ENCODE assay signal across 8 cellular contexts in the genomic region with DNA sequence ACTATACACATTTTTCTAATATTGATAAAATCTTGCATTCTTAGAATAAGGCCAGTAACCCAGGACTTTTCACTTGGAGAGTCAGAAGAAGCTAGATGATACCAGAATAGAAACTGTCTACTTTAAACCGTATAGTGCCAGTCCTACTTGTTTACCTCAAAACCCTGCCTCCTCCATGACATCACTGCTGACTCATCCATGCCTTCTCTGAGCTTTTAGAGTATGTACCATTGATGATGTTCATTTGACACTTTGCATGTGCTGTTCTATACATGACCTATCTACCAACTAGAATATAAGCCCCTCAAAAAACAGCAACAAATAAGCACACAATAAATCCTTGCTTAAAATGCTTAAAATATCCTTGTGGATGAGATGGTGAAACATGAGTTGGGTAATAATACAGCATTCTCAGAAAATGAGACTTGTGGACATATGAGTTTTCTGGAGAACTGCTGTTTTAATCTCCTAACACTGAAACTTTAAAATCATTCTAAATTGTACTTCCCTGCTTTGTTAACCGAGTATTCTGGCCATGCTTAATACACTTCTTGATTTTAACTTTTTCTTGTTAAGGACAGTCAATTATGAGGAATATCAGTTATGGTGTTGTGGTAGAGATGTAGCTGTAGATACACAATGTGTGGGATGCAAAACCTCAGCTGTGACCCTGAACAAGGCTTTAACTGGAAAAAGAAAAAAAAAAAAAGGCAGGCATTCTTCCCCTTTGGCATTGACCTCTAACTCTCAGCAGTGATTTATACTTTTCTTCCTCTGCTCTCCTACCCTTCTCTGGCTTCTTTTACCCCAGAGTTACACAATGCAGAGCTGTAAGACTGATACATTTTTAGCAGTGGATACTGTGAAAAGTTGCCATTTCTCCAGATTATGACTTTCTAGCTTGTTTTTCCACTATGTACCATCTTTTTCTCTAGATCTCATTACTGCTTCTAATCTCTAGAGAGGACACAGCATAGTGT. TPM values are rescaled to one million over a fixed set of nuclear protein-coding genes. Genes with fewer than 3 reads are reported as not detected.
DNase-seq lines count a peak whose midpoint lies in the region; ATAC-seq and TF ChIP-seq lines count a peak whose summit lies in the region.

No MANE protein-coding gene starts in this region.

- peak; percentile 49 for DNase-seq in activated CD4-positive, alpha-beta T cell treated with anti-CD3 and anti-CD28 coated beads, Interleukin-2, amount 50 U/mL, for 1 hour
- peak; percentile 47 for DNase-seq in effector CD4-positive, alpha-beta T cell
- DNase-seq in pulmonary artery endothelial cell (ENCODE audit: low read depth, low spot score) (peak; percentile 64), pons (ENCODE audit: low spot score) (no peak), GM19240 (ENCODE audit: insufficient read length, low spot score) (no peak)

- no peak for TF ChIP-seq CTCF in KMS-11 (conservative IDR thresholded peaks at IDR 0.05; ENCODE audit: low read depth, low read length)

- peak; percentile 31 for ATAC-seq in GM19467 (IDR thresholded peaks at IDR 0.05; ENCODE audit: unreplicated experiment)

- peaks cover 0 to 11% (median 0%) of the 10 kb centered on the region in 11 experiments; a peak in 4 of 22 replicates for H3K9me3 ChIP-seq in BLaER1 treated with 17β-estradiol and CSF1 and Interleukin-3, amounts not matched to agents 10 nM and 100 nM (replicated peaks in 1 of 11)

- peaks cover 0 to 31% (median 4%) of the 10 kb centered on the region in 11 experiments; a peak in 9 of 22 replicates for H3K36me3 ChIP-seq in BLaER1 treated with 17β-estradiol and CSF1 and Interleukin-3, amounts not matched to agents 10 nM and 100 nM
- no peaks in the 10 kb centered on the region for H3K36me3 ChIP-seq in KMS-11 (ENCODE audit: insufficient read depth)

- peaks cover 0 to 25% (median 3%) of the 10 kb centered on the region in 11 experiments; a peak in 5 of 22 replicates for H4K20me1 ChIP-seq in BLaER1 treated with 17β-estradiol and CSF1 and Interleukin-3, amounts not matched to agents 10 nM and 100 nM
- no peaks in the 10 kb centered on the region for H4K20me1 ChIP-seq in KMS-11 (ENCODE audit: insufficient read depth)

- H3K27ac ChIP-seq in BLaER1 treated with 17β-estradiol and CSF1 and Interleukin-3, amounts not matched to agents 10 nM and 100 nM, result peak overlapping the region in 1 of 11 experiments; percentile 14; a peak in 2 of 22 replicates
- H3K27ac ChIP-seq in KMS-11, result no peak overlapping the region; the same call in 1 of the 2 replicates

- H2AFZ ChIP-seq in KMS-11 (ENCODE audit: low read depth), result no peak overlapping the region

- peaks cover 29% of the 10 kb centered on the region; the same call in 1 of the 2 replicates for H3K79me2 ChIP-seq in KMS-11 (ENCODE audit: insufficient read depth, low read depth)

- 0 out of 22 replicates have a peak, but pooled peaks cover 0 to 8% (median 0%) of the 10 kb centered on the region in 11 experiments for H3K27me3 ChIP-seq in BLaER1 treated with 17β-estradiol and CSF1 and Interleukin-3, amounts not matched to agents 10 nM and 100 nM
- H3K27me3 ChIP-seq in KMS-11 (ENCODE audit: insufficient read depth, low read depth), result no peaks in the 10 kb centered on the region

- peaks cover 34 to 49% (median 46%) of the 10 kb centered on the region in 10 experiments for H3K4me1 ChIP-seq in BLaER1 treated with 17β-estradiol and CSF1 and Interleukin-3, amounts not matched to agents 10 nM and 100 nM
- peaks cover 33% of the 10 kb centered on the region for H3K4me1 ChIP-seq in KMS-11 (ENCODE audit: low read depth, poor library complexity, severe bottlenecking)

- peak overlapping the region; percentile 79 to 100 (median 97) for H3K4me2 ChIP-seq in BLaER1 treated with 17β-estradiol and CSF1 and Interleukin-3, amounts not matched to agents 10 nM and 100 nM
- peak overlapping the region; percentile 75 for H3K4me2 ChIP-seq in KMS-11

- peak overlapping the region in 3 of 10 experiments; percentile 88 to 95 (median 91); a peak in 2 of 20 replicates for H3K4me3 ChIP-seq in BLaER1 treated with 17β-estradiol and CSF1 and Interleukin-3, amounts not matched to agents 10 nM and 100 nM
- H3K4me3 ChIP-seq in KMS-11 (IDR thresholded peaks at IDR 0.05; ENCODE audit: insufficient read depth, low read depth, low read length), result no peak overlapping the region

- H3K9ac ChIP-seq in BLaER1 treated with 17β-estradiol and CSF1 and Interleukin-3, amounts not matched to agents 10 nM and 100 nM, result peak overlapping the region in 2 of 11 experiments; percentile 95 to 96; a peak in 1 of 22 replicates
- H3K9ac ChIP-seq in KMS-11, result no peak overlapping the region

RNA-seq across cellular contexts. Expression of a gene that starts 2.3 kb away (rescaled TPM):
- 117 and 140 TPM in 2 replicates for total RNA-seq in pulmonary artery endothelial cell

Comparison
In these comparisons a context has a peak if more than half of its experiments do, and no peak if none do; other contexts are left out.
1. DNase-seq: peak in activated CD4-positive, alpha-beta T cell treated with anti-CD3 and anti-CD28 coated beads, Interleukin-2, amount 50 U/mL, for 1 hour (single experiment), effector CD4-positive, alpha-beta T cell (single experiment) and pulmonary artery endothelial cell (single experiment); none in pons (single experiment) and GM19240 (single experiment).